Comparison of ENCODE assay signal across 8 cellular contexts in the genomic region with DNA sequence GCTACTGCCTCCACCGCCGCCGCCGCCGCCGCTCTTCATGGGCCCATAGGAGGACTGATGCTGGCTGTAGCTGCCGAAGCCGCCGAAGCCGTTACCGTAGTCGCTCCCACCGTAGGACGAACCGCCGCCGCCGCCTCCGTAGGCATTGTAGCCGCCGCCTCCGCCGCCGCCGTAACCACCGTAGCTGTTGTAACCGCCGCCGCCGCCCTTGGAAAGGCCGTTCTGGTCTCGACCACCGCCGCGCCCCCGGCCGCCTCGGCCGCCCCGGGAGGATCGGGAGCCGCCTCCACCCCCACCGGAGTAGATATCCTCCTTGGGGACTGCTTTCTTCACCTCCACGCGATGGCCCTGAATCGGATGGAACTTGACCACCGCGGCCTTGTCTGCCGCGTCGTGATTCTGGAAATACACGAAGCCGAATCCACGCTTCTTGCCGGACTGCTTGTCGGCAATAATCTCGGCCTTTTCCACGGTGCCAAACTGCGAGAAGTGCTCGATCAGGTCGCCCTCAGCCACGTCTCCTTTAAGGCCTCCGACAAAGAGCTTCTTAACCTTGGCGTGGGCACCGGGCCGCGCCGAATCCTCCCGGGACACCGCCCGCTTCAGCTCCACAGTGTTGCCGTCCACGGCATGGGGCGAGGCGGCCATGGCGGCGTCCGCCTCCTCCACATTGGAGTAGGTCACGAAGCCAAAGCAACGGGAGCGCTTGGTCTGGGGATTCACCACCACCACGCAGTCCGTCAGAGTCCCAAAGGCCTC. TPM values are rescaled to one million over a fixed set of nuclear protein-coding genes. Genes with fewer than 3 reads are reported as not detected.
DNase-seq lines count a peak whose midpoint lies in the region; ATAC-seq, FAIRE-seq and TF ChIP-seq lines count a peak whose summit lies in the region.

No MANE protein-coding gene starts in this region.

- dilution Hi-C loops in IMR-90 (cut with HindIII; ENCODE audit: low sequenced_read_pairs, unreplicated experiment): no loop called here

- 2% methylated on average over 59 of the region's 83 CpGs for WGBS in A549 (ENCODE audit: missing lambda C conversion rate)
- WGBS in IMR-90 (ENCODE audit: extremely low coverage in 2 of 2, insufficient read length in 1 of 2), 2 experiments: 0% methylated on average over 49 of the region's 83 CpGs; no CpG with 5 or more reads in 1 of the 2 experiments

- H3K27ac ChIP-seq in A549 (peak overlapping the region; percentile 92 to 97), IMR-90 (ENCODE audit: insufficient read depth, low read length) (peak overlapping the region; percentile 92)

- H3K27me3 Mint-ChIP-seq in naive B cell (no peaks in the 10 kb centered on the region), type B pancreatic cell (peaks cover 11% of the 10 kb centered on the region)

- FAIRE-seq in A549 (lab: Jason Lieb, UNC): no peak

- peak overlapping the region; percentile 100 for H3K27ac Mint-ChIP-seq in naive B cell
- peak overlapping the region; percentile 100 for H3K27ac Mint-ChIP-seq in type B pancreatic cell

- H3K14ac ChIP-seq in IMR-90 (replicated peaks; ENCODE audit: low read depth, low read length): peak overlapping the region; percentile 83

- H3K4me1 ChIP-seq in A549 (peaks cover 28% of the 10 kb centered on the region), IMR-90 (ENCODE audit: control insufficient read depth, insufficient read depth, low read length) (no peaks in the 10 kb centered on the region; the same call in 1 of the 2 replicates)

- H2AFZ ChIP-seq in IMR-90 (replicated peaks; ENCODE audit: low read length, poor library complexity): peak overlapping the region; percentile 95

- peak overlapping the region; percentile 66 to 91 for H4K8ac ChIP-seq in IMR-90 (ENCODE audit: low read depth in 2 of 2, low read length in 2 of 2)

- no peak for TF ChIP-seq POLR2A in A549 (IDR thresholded peaks at IDR 0.05; ENCODE audit: low read length)
- TF ChIP-seq POLR2A in IMR-90 (IDR thresholded peaks at IDR 0.05; ENCODE audit: low read depth, low read length): no peak
- no peak for TF ChIP-seq POLR2A in erythroblast (IDR thresholded peaks at IDR 0.05; ENCODE audit: low read length)

- H2AK9ac ChIP-seq in IMR-90 (replicated peaks; ENCODE audit: low read depth, low read length, poor library complexity): peak overlapping the region; percentile 94

- no peaks in the 10 kb centered on the region for H3K9me1 ChIP-seq in IMR-90 (ENCODE audit: insufficient read depth, low read length)

- TF ChIP-seq EP300 in A549 (IDR thresholded peaks at IDR 0.05): no peak

- no peaks in the 10 kb centered on the region; the same call in 1 of the 2 replicates for H3K36me3 ChIP-seq in IMR-90 (ENCODE audit: control insufficient read depth, insufficient read depth, low read length)

- H3K23ac ChIP-seq in IMR-90 (ENCODE audit: low read depth, low read length): peak overlapping the region; percentile 88

- CTCF ChIA-PET in A549 (lab: Yijun Ruan, JAX): interaction anchor here (0.7 to 2.1 kb wide), 11 partner anchors 11 to 380 kb away, joined by 3 to 17 read pairs (median 4); no protein-coding TSS in a partner anchor
- CTCF ChIA-PET in IMR-90 (lab: Yijun Ruan, JAX): no interaction called here

- peak overlapping the region; percentile 81 for H3K4ac ChIP-seq in IMR-90 (ENCODE audit: low read depth, low read length)

- H3K36me3 Mint-ChIP-seq in naive B cell: peaks cover 0 to 3% of the 10 kb centered on the region in 2 donors
- H3K36me3 Mint-ChIP-seq in type B pancreatic cell: peaks cover 18% of the 10 kb centered on the region

- peak overlapping the region; percentile 98 for H3K9ac ChIP-seq in IMR-90 (ENCODE audit: low read depth, low read length)

- intact Hi-C loops in IMR-90 (cut with micrococcal nuclease): no loop called here

- peaks cover 10% of the 10 kb centered on the region in 2 experiments for H3K79me1 ChIP-seq in IMR-90 (ENCODE audit: low read depth in 1 of 2, low read length in 2 of 2)

- POLR2A ChIA-PET in A549 (lab: Yijun Ruan, JAX): interaction anchor here (0.6 to 1.4 kb wide), 7 partner anchors 9 to 425 kb away, joined by 3 to 5 read pairs (median 3); a partner anchor contains a TSS
- POLR2A ChIA-PET in IMR-90 (lab: Charles Lee; ENCODE audit: unreplicated experiment): no interaction called here

- TF ChIP-seq RAD21 in A549 (conservative IDR thresholded peaks at IDR 0.05 in 1 of 2, IDR thresholded peaks at IDR 0.05 in 1 of 2) (no peak), IMR-90 (IDR thresholded peaks at IDR 0.05; ENCODE audit: low read length) (no peak)

- H4K5ac ChIP-seq in IMR-90 (ENCODE audit: low read depth, low read length): peak overlapping the region; percentile 39

- H2AK5ac ChIP-seq in IMR-90 (ENCODE audit: low read depth, low read length): peak overlapping the region; percentile 68

- H2BK15ac ChIP-seq in IMR-90 (ENCODE audit: low read depth, low read length): no peak overlapping the region

- BruUV-seq in IMR-90 (replicated peaks; lab: Mats Ljungman, UMichigan): TSS peak; percentile 86

- H3K27me3 ChIP-seq in IMR-90 (ENCODE audit: control insufficient read depth, insufficient read depth, low read length): no peaks in the 10 kb centered on the region

- H3K56ac ChIP-seq in IMR-90 (ENCODE audit: extremely low read depth, insufficient read depth, low read length): peak overlapping the region; percentile 40

- peak overlapping the region; percentile 77 for H2BK5ac ChIP-seq in IMR-90 (ENCODE audit: low read depth, low read length, poor library complexity, severe bottlenecking)

- H2BK120ac ChIP-seq in IMR-90 (ENCODE audit: low read depth, low read length): no peak overlapping the region

- H3K9me3 Mint-ChIP-seq in naive B cell: no peaks in the 10 kb centered on the region
- H3K9me3 Mint-ChIP-seq in type B pancreatic cell: no peaks in the 10 kb centered on the region

- TF ChIP-seq CTCF in A549 (IDR thresholded peaks at IDR 0.05): no peak
- TF ChIP-seq CTCF in IMR-90 (conservative IDR thresholded peaks at IDR 0.05; ENCODE audit: low read depth, low read length): no peak
- TF ChIP-seq CTCF in type B pancreatic cell (conservative IDR thresholded peaks at IDR 0.05): no peak

- H2BK20ac ChIP-seq in IMR-90 (ENCODE audit: low read depth, low read length): no peak overlapping the region

- peaks cover 44% of the 10 kb centered on the region for H4K20me1 ChIP-seq in IMR-90 (ENCODE audit: insufficient read depth, low read length)

- peak overlapping the region; percentile 78 for H3K4me3 ChIP-seq in A549
- peak overlapping the region; percentile 61 for H3K4me3 ChIP-seq in IMR-90 (ENCODE audit: insufficient read depth, low read depth, low read length)

- H3K4me3 Mint-ChIP-seq in naive B cell: peak overlapping the region; percentile 87 to 100 (median 98)
- peak overlapping the region; percentile 100 for H3K4me3 Mint-ChIP-seq in type B pancreatic cell

- DNase-seq in A549 (ENCODE audit: low read depth in 1 of 2, low spot score in 1 of 2): no peak
- DNase-seq in IMR-90: no peak
- DNase-seq in activated T-cell treated with anti-CD3 and anti-CD28 coated beads for 48 hours (ENCODE audit: low read depth): peak; percentile 27
- DNase-seq in erythroblast (lab: John Stamatoyannopoulos, UW): peak; percentile 70 to 83
- DNase-seq in naive B cell: peak; percentile 43
- peak; percentile 72 for DNase-seq in type B pancreatic cell (ENCODE audit: extremely low spot score, unreplicated experiment)
- no peak for DNase-seq in occipital lobe (lab: John Stamatoyannopoulos, UW)

- H3K4me1 Mint-ChIP-seq in naive B cell (peaks cover 22 to 48% (median 27%) of the 10 kb centered on the region in 3 donors), type B pancreatic cell (ENCODE audit: unreplicated experiment) (peaks cover 14% of the 10 kb centered on the region)

- peak in 1 of 2 experiments; percentile 10; a peak in 5 of 6 replicates for ATAC-seq in A549
- ATAC-seq in GM19351 (IDR thresholded peaks at IDR 0.05; ENCODE audit: unreplicated experiment): peak; percentile 0
- ATAC-seq in IMR-90 (ENCODE audit: low read depth): peak; percentile 1; the same call in 1 of the 2 replicates
- peak in 1 of 2 donors; percentile 1 for ATAC-seq in naive B cell (ENCODE audit: low read depth in 2 of 2)

- peak overlapping the region; percentile 78; the same call in 1 of the 2 replicates for H4K91ac ChIP-seq in IMR-90 (ENCODE audit: insufficient read depth, low read depth, low read length)

- no peaks in the 10 kb centered on the region for H3K9me3 ChIP-seq in A549
- H3K9me3 ChIP-seq in IMR-90 (ENCODE audit: control insufficient read depth, insufficient read depth, low read length): no peaks in the 10 kb centered on the region

- in situ Hi-C loops in IMR-90 (cut with MboI; ENCODE audit: low sequenced_read_pairs): loop anchor here (10.0 kb wide), 1 partner anchor 281 kb away; a partner anchor contains a TSS

- H3K4me2 ChIP-seq in A549: peak overlapping the region; percentile 89
- H3K4me2 ChIP-seq in IMR-90 (ENCODE audit: low read depth, low read length): peak overlapping the region; percentile 51

- H3K18ac ChIP-seq in IMR-90 (ENCODE audit: low read depth, low read length): peak overlapping the region; percentile 29

RNA-seq across cellular contexts. Expression of a gene that starts 0.8 kb away (rescaled TPM):
- polyA plus RNA-seq in A549 (2011; rRNA removed): 13.6 and 17.0 TPM in 2 replicates
- 35.2 and 44.1 TPM in 2 replicates for polyA plus RNA-seq in A549 (2012; cell fraction: cytosol; rRNA removed)
- polyA plus RNA-seq in A549 (2012; cell fraction: nucleus; rRNA removed): 26.5 and 28.9 TPM in 2 replicates
- 47.9 to 51.2 TPM (median 49.4 TPM) in 3 replicates for polyA plus RNA-seq in A549 (2017; fragmentation: RNase III; extraction: RNeasy Plus Mini Kit Qiagen cat#74134 plus additional on column Dnase treatment)
- polyA minus RNA-seq in A549 (2011; rRNA and poly(A)+ RNA removed): 5.5 and 6.1 TPM in 2 replicates
- 5.2 and 8.9 TPM in 2 replicates for total RNA-seq in IMR-90 (2012; rRNA removed)
- 12.2 and 12.9 TPM in 2 replicates for polyA plus RNA-seq in IMR-90 (2012; rRNA removed)
- 23.6 and 24.0 TPM in 2 replicates for polyA plus RNA-seq in IMR-90 (2012; cell fraction: cytosol; rRNA removed)
- 8.7 and 9.1 TPM in 2 replicates for polyA plus RNA-seq in IMR-90 (2012; cell fraction: nucleus; rRNA removed; ENCODE audit: low replicate concordance)
- 10 to 100 TPM in 5 of 6 donors, 1 to 10 TPM in 1; 7.3 to 22.2 (median 17.9) TPM for polyA plus RNA-seq in naive B cell (ENCODE audit: low read depth in 6 of 6)
- 50.4 and 67.0 TPM in 2 replicates for total RNA-seq in type B pancreatic cell (ENCODE audit: low replicate concordance)
- 53.7 TPM for total RNA-seq in occipital lobe

RNA-seq across cellular contexts. Expression of a gene that starts 17.5 kb away (rescaled TPM):
- 1.1 and 1.4 TPM in 2 replicates for polyA plus RNA-seq in A549 (2011; rRNA removed)
- polyA plus RNA-seq in A549 (2012; cell fraction: cytosol; rRNA removed): 0.33 and 0.67 TPM in 2 replicates
- 1.9 and 2.7 TPM in 2 replicates for polyA plus RNA-seq in A549 (2012; cell fraction: nucleus; rRNA removed)
- 0.31 to 0.46 TPM (median 0.35 TPM) in 3 replicates for polyA plus RNA-seq in A549 (2017; fragmentation: RNase III; extraction: RNeasy Plus Mini Kit Qiagen cat#74134 plus additional on column Dnase treatment)
- 7.8 and 13.3 TPM in 2 replicates for polyA minus RNA-seq in A549 (2011; rRNA and poly(A)+ RNA removed)
- 4.1 and 4.7 TPM in 2 replicates for total RNA-seq in IMR-90 (2012; rRNA removed)
- 2.1 and 2.3 TPM in 2 replicates for polyA plus RNA-seq in IMR-90 (2012; rRNA removed)
- 0.79 and 1.0 TPM in 2 replicates for polyA plus RNA-seq in IMR-90 (2012; cell fraction: cytosol; rRNA removed)
- polyA plus RNA-seq in IMR-90 (2012; cell fraction: nucleus; rRNA removed; ENCODE audit: low replicate concordance): 8.1 and 16.6 TPM in 2 replicates
- polyA plus RNA-seq in naive B cell (ENCODE audit: low read depth in 6 of 6): 1 to 10 TPM in 3 of 6 donors, under 1 TPM in 3; 0.09 to 2.7 (median 0.97) TPM
- 7.5 and 9.7 TPM in 2 replicates for total RNA-seq in type B pancreatic cell (ENCODE audit: low replicate concordance)
- total RNA-seq in occipital lobe: 8.7 TPM

Comparison
In these comparisons a context has a peak if more than half of its experiments do, and no peak if none do; other contexts are left out.
1. DNase-seq: peak in activated T-cell treated with anti-CD3 and anti-CD28 coated beads for 48 hours (single experiment), erythroblast (2 of 2), naive B cell (single experiment) and type B pancreatic cell (single experiment); none in A549 (0 of 2), IMR-90 (single experiment) and occipital lobe (single experiment).